Comparison of ENCODE assay signal across 29 cellular contexts in the genomic region with DNA sequence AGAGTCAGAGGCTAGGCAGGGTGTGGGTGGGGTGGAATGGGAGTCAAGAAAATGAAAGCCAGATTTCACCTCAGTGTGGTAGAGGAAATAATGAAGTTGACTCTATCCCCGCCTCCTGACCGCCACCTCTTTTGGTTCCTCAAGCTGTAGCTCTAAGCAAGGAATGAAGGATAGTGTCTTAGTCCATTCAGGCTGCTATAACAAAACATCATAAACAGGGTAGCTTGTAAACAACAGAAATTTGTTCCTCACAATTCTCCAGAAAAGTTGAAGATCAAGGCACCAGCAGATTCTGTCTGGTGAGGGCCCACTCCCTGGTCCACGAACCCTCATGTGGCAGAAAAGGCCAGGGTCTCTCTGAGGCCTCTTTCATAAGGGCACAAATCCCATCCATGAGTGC.
"Had no signal": no experiment of that assay in that cellular context is flagged by ENCODE, and none has a peak within 500 bp of the region (broad histone marks: within the 10 kb centered on the region; RNA-seq: fewer than 3 reads in every experiment).

No MANE protein-coding gene starts in this region.

- H3K9me3 ChIP-seq: adrenal gland, body of pancreas, esophagus squamous epithelium had no signal

- H3K27ac ChIP-seq: adrenal gland, body of pancreas, epithelial cell of prostate, esophagus squamous epithelium, gastroesophageal sphincter had no signal

- DNase-seq: activated CD4-positive, alpha-beta memory T cell treated with anti-CD3 and anti-CD28 coated beads, Interleukin-2, amount 10 ng/mL, durations not matched to agents 7 days and 5 days; activated CD4-positive, alpha-beta T cell treated with anti-CD3 and anti-CD28 coated beads for 1 hour; activated CD4-positive, alpha-beta T cell treated with anti-CD3 and anti-CD28 coated beads for 4 hours; activated CD4-positive, alpha-beta T cell treated with anti-CD3 and anti-CD28 coated beads, Interleukin-2, amount 10 ng/mL, durations not matched to agents 7 days and 5 days; activated CD4-positive, alpha-beta T cell treated with anti-CD3 and anti-CD28 coated beads, Interleukin-2, amount 50 U/mL, for 4 hours; activated CD8-positive, alpha-beta memory T cell treated with anti-CD3 and anti-CD28 coated beads, Interleukin-2, amount 50 U/mL, for 48 hours; activated gamma-delta T cell; activated naive CD4-positive, alpha-beta T cell; activated naive CD8-positive, alpha-beta T cell treated with anti-CD3 and anti-CD28 coated beads for 36 hours; activated naive CD8-positive, alpha-beta T cell treated with anti-CD3 and anti-CD28 coated beads, Interleukin-2, amount 50 U/mL, for 24 hours; activated T-cell treated with anti-CD3 and anti-CD28 coated beads for 4 hours; activated T-cell treated with anti-CD3 and anti-CD28 coated beads, Interleukin-2, amount 50 U/mL, for 24 hours; activated T-cell treated with anti-CD3 and anti-CD28 coated beads, Interleukin-2, amount 50 U/mL, for 72 hours; adrenal gland; amygdala; aorta; body of pancreas; caudate nucleus; cortex of kidney; effector CD8-positive, alpha-beta T cell; esophagus squamous epithelium; foreskin melanocyte; T-helper 2 cell had no signal

- H3K36me3 ChIP-seq: adrenal gland, esophagus squamous epithelium, gastroesophageal sphincter had no signal

- ATAC-seq: activated naive CD8-positive, alpha-beta T cell treated with anti-CD3 and anti-CD28 coated beads, Interleukin-2, amount 50 U/mL, for 24 hours; activated T-cell treated with anti-CD3 and anti-CD28 coated beads, Interleukin-2, amount 50 U/mL, for 72 hours; body of pancreas; gastroesophageal sphincter had no signal

- FAIRE-seq: colon, endometrium, endothelial cell of umbilical vein had no signal

- H3K36me3 Mint-ChIP-seq: activated naive CD4-positive, alpha-beta T cell treated with anti-CD3 and anti-CD28 coated beads, Interleukin-2, amount 50 U/mL, for 24 hours had no signal

- H3K4me3 ChIP-seq: adrenal gland, body of pancreas, esophagus squamous epithelium, gastroesophageal sphincter had no signal

- H3K27ac Mint-ChIP-seq: activated CD4-positive, alpha-beta memory T cell treated with anti-CD3 and anti-CD28 coated beads, Interleukin-2, amount 10 ng/mL, durations not matched to agents 7 days and 5 days; activated CD4-positive, alpha-beta T cell treated with anti-CD3 and anti-CD28 coated beads, Interleukin-2, amount 10 ng/mL, durations not matched to agents 7 days and 5 days; activated naive CD8-positive, alpha-beta T cell treated with anti-CD3 and anti-CD28 coated beads for 36 hours; activated naive CD8-positive, alpha-beta T cell treated with anti-CD3 and anti-CD28 coated beads, Interleukin-2, amount 50 U/mL, for 24 hours; activated T-cell treated with anti-CD3 and anti-CD28 coated beads, Interleukin-2, amount 50 U/mL, for 24 hours; activated T-cell treated with anti-CD3 and anti-CD28 coated beads, Interleukin-2, amount 50 U/mL, for 72 hours had no signal

- H3K27me3 ChIP-seq: adrenal gland, body of pancreas, esophagus squamous epithelium, gastroesophageal sphincter had no signal

- H3K4me3 Mint-ChIP-seq: activated CD4-positive, alpha-beta memory T cell treated with anti-CD3 and anti-CD28 coated beads, Interleukin-2, amount 10 ng/mL, durations not matched to agents 7 days and 5 days; activated CD4-positive, alpha-beta T cell treated with anti-CD3 and anti-CD28 coated beads, Interleukin-2, amount 10 ng/mL, durations not matched to agents 7 days and 5 days; activated naive CD4-positive, alpha-beta T cell treated with anti-CD3 and anti-CD28 coated beads, Interleukin-2, amount 50 U/mL, for 24 hours; activated naive CD8-positive, alpha-beta T cell treated with anti-CD3 and anti-CD28 coated beads for 36 hours; activated naive CD8-positive, alpha-beta T cell treated with anti-CD3 and anti-CD28 coated beads, Interleukin-2, amount 50 U/mL, for 24 hours; activated T-cell treated with anti-CD3 and anti-CD28 coated beads, Interleukin-2, amount 50 U/mL, for 24 hours; activated T-cell treated with anti-CD3 and anti-CD28 coated beads, Interleukin-2, amount 50 U/mL, for 72 hours had no signal

- H3K9me3 Mint-ChIP-seq: activated naive CD4-positive, alpha-beta T cell treated with anti-CD3 and anti-CD28 coated beads, Interleukin-2, amount 50 U/mL, for 24 hours had no signal

- H3K27me3 Mint-ChIP-seq: activated CD4-positive, alpha-beta memory T cell treated with anti-CD3 and anti-CD28 coated beads, Interleukin-2, amount 10 ng/mL, durations not matched to agents 7 days and 5 days; activated CD4-positive, alpha-beta T cell treated with anti-CD3 and anti-CD28 coated beads, Interleukin-2, amount 10 ng/mL, durations not matched to agents 7 days and 5 days; activated naive CD4-positive, alpha-beta T cell treated with anti-CD3 and anti-CD28 coated beads, Interleukin-2, amount 50 U/mL, for 24 hours; activated naive CD8-positive, alpha-beta T cell treated with anti-CD3 and anti-CD28 coated beads for 36 hours; activated naive CD8-positive, alpha-beta T cell treated with anti-CD3 and anti-CD28 coated beads, Interleukin-2, amount 50 U/mL, for 24 hours; activated T-cell treated with anti-CD3 and anti-CD28 coated beads, Interleukin-2, amount 50 U/mL, for 24 hours had no signal

- H3K4me1 ChIP-seq: adrenal gland, body of pancreas, gastroesophageal sphincter had no signal
